In genomic region chr1:236168716-236169429, GRCh38 we compare ENCODE assay signal across 1 cellular context.
TF ChIP-seq lines count a peak whose summit lies in the region.

No MANE protein-coding gene starts in this region.

TF ChIP-seq in K562, 482 proteins besides CTCF, POLR2A, EP300 and RAD21 (continued from another document):
- peak; percentile 96 for TF ChIP-seq ATF3 (IDR thresholded peaks at IDR 0.05)
- no peak for TF ChIP-seq ATF3 (CRISPR knock-in tag; conservative IDR thresholded peaks at IDR 0.05)
- no peak for TF ChIP-seq ZNF77 (CRISPR knock-in tag; IDR thresholded peaks at IDR 0.05)
- TF ChIP-seq ZNF592 (IDR thresholded peaks at IDR 0.05) = no peak
- TF ChIP-seq NR2C2 (CRISPR knock-in tag; IDR thresholded peaks at IDR 0.05) = no peak
- TF ChIP-seq NR2C2 (tag; IDR thresholded peaks at IDR 0.05) = peak; percentile 80; the same call in 1 of the 2 replicates
- 0 out of 2 replicates have a peak, but pooled peaks have one; percentile 24 for TF ChIP-seq KLF1 (tag; IDR thresholded peaks at IDR 0.05)
- TF ChIP-seq RFX7 (CRISPR knock-in tag; IDR thresholded peaks at IDR 0.05) = no peak
- TF ChIP-seq ZNF134 (CRISPR knock-in tag; conservative IDR thresholded peaks at IDR 0.05) = no peak
- no peak for TF ChIP-seq ZNF561 (CRISPR knock-in tag; conservative IDR thresholded peaks at IDR 0.05)
- no peak for TF ChIP-seq PHF20 (IDR thresholded peaks at IDR 0.05; ENCODE audit: partially characterized antibody)
- TF ChIP-seq ZNF444 (CRISPR knock-in tag; IDR thresholded peaks at IDR 0.05) = no peak
- TF ChIP-seq CCNT2 (IDR thresholded peaks at IDR 0.05; ENCODE audit: borderline replicate concordance, extremely low read depth, insufficient read length, low read depth, low read length) = no peak
- TF ChIP-seq RBFOX2 (IDR thresholded peaks at IDR 0.05; ENCODE audit: low read depth, low read length) = no peak
- peak; percentile 19; the same call in 1 of the 2 replicates for TF ChIP-seq MAFG (tag; conservative IDR thresholded peaks at IDR 0.05)
- no peak for TF ChIP-seq SMAD4 (CRISPR knock-in tag; conservative IDR thresholded peaks at IDR 0.05)
- TF ChIP-seq CREB3 (tag; conservative IDR thresholded peaks at IDR 0.05; ENCODE audit: low read depth) = no peak
- no peak for TF ChIP-seq NR3C1 (CRISPR knock-in tag; IDR thresholded peaks at IDR 0.05)
- TF ChIP-seq ZBTB11 (CRISPR knock-in tag; IDR thresholded peaks at IDR 0.05) = 0 out of 6 replicates have a peak, but pooled peaks of 1 of the 3 experiments have one; percentile 30
- TF ChIP-seq ARID1B (IDR thresholded peaks at IDR 0.05) = peak; percentile 51; the same call in 1 of the 2 replicates
- TF ChIP-seq L3MBTL2 (IDR thresholded peaks at IDR 0.05) = peak; percentile 31; the same call in 1 of the 2 replicates
- TF ChIP-seq CBFA2T2 (conservative IDR thresholded peaks at IDR 0.05) = peak; percentile 55; the same call in 1 of the 2 replicates
- TF ChIP-seq ZNF408 (CRISPR knock-in tag; IDR thresholded peaks at IDR 0.05; ENCODE audit: low read depth) = no peak
- TF ChIP-seq NFRKB (IDR thresholded peaks at IDR 0.05; ENCODE audit: low read depth) = no peak
- TF ChIP-seq PTTG1 (tag; IDR thresholded peaks at IDR 0.05; ENCODE audit: low read depth) = no peak
- no peak for TF ChIP-seq ZNF445 (CRISPR knock-in tag; IDR thresholded peaks at IDR 0.05; ENCODE audit: low read depth)
- TF ChIP-seq IRF2 (CRISPR knock-in tag; IDR thresholded peaks at IDR 0.05) = no peak
- no peak for TF ChIP-seq U2AF1 (optimal IDR thresholded peaks at IDR 0.05; ENCODE audit: low read depth, low read length)
- no peak for TF ChIP-seq XRCC4 (IDR thresholded peaks at IDR 0.05; ENCODE audit: extremely low read depth, insufficient read depth, insufficient read length)
- TF ChIP-seq MEIS2 (IDR thresholded peaks at IDR 0.05; ENCODE audit: partially characterized antibody) = peak; percentile 31
- TF ChIP-seq ZNF280A (IDR thresholded peaks at IDR 0.05; ENCODE audit: low read depth, partially characterized antibody) = no peak
- no peak for TF ChIP-seq ZNF121 (CRISPR knock-in tag; conservative IDR thresholded peaks at IDR 0.05)
- TF ChIP-seq HDAC2 (IDR thresholded peaks at IDR 0.05) = no peak
- TF ChIP-seq MGA (IDR thresholded peaks at IDR 0.05) = peak; percentile 37
- TF ChIP-seq NELFE (IDR thresholded peaks at IDR 0.05; ENCODE audit: insufficient read depth, insufficient read length) = no peak
